12 cellular contexts compared by ENCODE assay signal in genomic region chr1:40939320-40940059, GRCh38. TPM values are rescaled to one million over a fixed set of nuclear protein-coding genes. Genes with fewer than 3 reads are reported as not detected.
DNase-seq lines count a peak whose midpoint lies in the region; ATAC-seq, FAIRE-seq and TF ChIP-seq lines count a peak whose summit lies in the region.
"Had no signal": no experiment of that assay in that cellular context is flagged by ENCODE, and none has a peak within 500 bp of the region (broad histone marks: within the 10 kb centered on the region; RNA-seq: fewer than 3 reads in every experiment).

No MANE protein-coding gene starts in this region.

- no peaks in the 10 kb centered on the region for H3K9me3 Mint-ChIP-seq in chondrocyte (ENCODE audit: low read depth)
- H3K9me3 Mint-ChIP-seq: activated T-helper 17 cell treated with anti-CD3 and anti-CD28 coated beads, Interleukin-2, amount 50 U/mL, for 72 hours; T-helper 1 cell treated with Interleukin-12 subunit alpha and Interleukin-12 subunit beta and Interleukin-4 antibody, amounts not matched to agents 30 μg/mL and 1 μg/mL, for 36 hours had no signal

- 55 to 58% (median 57%) methylated on average over 12 of the region's 12 CpGs for WGBS in small intestine, 3 donors

- DNase-seq in GM04503 (ENCODE audit: low read depth) (peak; percentile 47), SKM-1 (lab: John Stamatoyannopoulos, UW; ENCODE audit: unreplicated experiment) (peak; percentile 91), Right ventricle myocardium superior (peak; percentile 65), small intestine (peak; percentile 44), GM13976 (ENCODE audit: low spot score) (no peak), chondrocyte (ENCODE audit: low spot score) (no peak)
- no peak for DNase-seq in effector CD4-positive, alpha-beta T cell
- DNase-seq: stimulated activated CD4-positive, alpha-beta T cell treated with anti-CD3 and anti-CD28 coated beads, Interleukin-4, amount 100 ng/mL, for 4 hours had no signal

- no peaks in the 10 kb centered on the region for H3K36me3 Mint-ChIP-seq in chondrocyte (ENCODE audit: low read depth)

- intact Hi-C loops in Right ventricle myocardium superior (cut with DNase I) = no loop called here

- peaks cover 0 to 3% of the 10 kb centered on the region in 2 donors for H3K4me1 ChIP-seq in small intestine (ENCODE audit: control insufficient read depth in 2 of 2, insufficient read depth in 1 of 2, low read depth in 1 of 2, low read length in 1 of 2)

- H3K9me3 ChIP-seq in small intestine (ENCODE audit: control insufficient read depth, low read depth) = no peaks in the 10 kb centered on the region

- no peaks in the 10 kb centered on the region for H3K36me3 ChIP-seq in small intestine (ENCODE audit: control insufficient read depth in 2 of 2, insufficient read depth in 2 of 2, low read length in 2 of 2)

- no peak overlapping the region for H3K27ac Mint-ChIP-seq in chondrocyte (ENCODE audit: unreplicated experiment)
- H3K27ac Mint-ChIP-seq: activated T-helper 17 cell treated with anti-CD3 and anti-CD28 coated beads, Interleukin-2, amount 50 U/mL, for 72 hours; T-helper 1 cell treated with Interleukin-12 subunit alpha and Interleukin-12 subunit beta and Interleukin-4 antibody, amounts not matched to agents 30 μg/mL and 1 μg/mL, for 36 hours had no signal

- no peak overlapping the region for H3K4me3 Mint-ChIP-seq in chondrocyte (ENCODE audit: unreplicated experiment)
- H3K4me3 Mint-ChIP-seq: activated T-helper 17 cell treated with anti-CD3 and anti-CD28 coated beads, Interleukin-2, amount 50 U/mL, for 72 hours; T-helper 1 cell treated with Interleukin-12 subunit alpha and Interleukin-12 subunit beta and Interleukin-4 antibody, amounts not matched to agents 30 μg/mL and 1 μg/mL, for 36 hours had no signal

- TF ChIP-seq CTCF in GM13976 (IDR thresholded peaks at IDR 0.05; ENCODE audit: borderline replicate concordance, control extremely low read depth, extremely low read depth, insufficient read depth, missing control alignments) (no peak), chondrocyte (IDR thresholded peaks at IDR 0.05) (no peak)

- no peak overlapping the region for H3K4me3 ChIP-seq in small intestine (ENCODE audit: low read depth in 1 of 2, low read length in 2 of 2)

- no peak for FAIRE-seq in small intestine (lab: Jason Lieb, UNC)
- FAIRE-seq: G401.6 had no signal

- peaks cover 39% of the 10 kb centered on the region for H3K4me1 Mint-ChIP-seq in chondrocyte (ENCODE audit: low read depth)
- H3K4me1 Mint-ChIP-seq: activated T-helper 17 cell treated with anti-CD3 and anti-CD28 coated beads, Interleukin-2, amount 50 U/mL, for 72 hours had no signal

- ATAC-seq in Right ventricle myocardium superior (ENCODE audit: poor library complexity) (peak; percentile 94), HG03196 (IDR thresholded peaks at IDR 0.05; ENCODE audit: unreplicated experiment) (no peak)
- ATAC-seq: activated T-helper 17 cell treated with anti-CD3 and anti-CD28 coated beads, Interleukin-2, amount 50 U/mL, for 72 hours had no signal

- H3K27ac ChIP-seq in small intestine (ENCODE audit: low read depth in 1 of 2, low read length in 1 of 2) = peak overlapping the region in 1 of 2 donors; percentile 75

- H3K27me3 Mint-ChIP-seq in chondrocyte (ENCODE audit: low read depth) = no peaks in the 10 kb centered on the region

- in situ Hi-C loops in GM13976 (cut with MboI; ENCODE audit: low sequenced_read_pairs, unreplicated experiment) = loop anchor here (25.0 kb wide), 1 partner anchor 327 kb away; no protein-coding TSS in a partner anchor

- no peaks in the 10 kb centered on the region for H3K27me3 ChIP-seq in small intestine (ENCODE audit: control insufficient read depth in 2 of 2, insufficient read depth in 2 of 2, low read length in 2 of 2)

RNA-seq across cellular contexts. Expression of gene CTPS1, which starts 40.0 kb away (rescaled TPM):
- total RNA-seq in Right ventricle myocardium superior = 7.2 TPM
- polyA plus RNA-seq in small intestine = 10 to 100 TPM in 1 of 3 donors, 1 to 10 TPM in 2; 3.8 to 16.2 (median 5.8) TPM
- total RNA-seq in chondrocyte = 40.2 to 84.5 TPM (median 79.4 TPM) in 3 replicates

Comparison
In these comparisons a context has a peak if more than half of its experiments do, and no peak if none do; other contexts are left out.
1. DNase-seq: peak in GM04503 (single experiment), SKM-1 (single experiment), Right ventricle myocardium superior (single experiment) and small intestine (single experiment); none in GM13976 (single experiment), chondrocyte (single experiment) and effector CD4-positive, alpha-beta T cell (single experiment).